9 cellular contexts compared by ENCODE assay signal in the genomic region with DNA sequence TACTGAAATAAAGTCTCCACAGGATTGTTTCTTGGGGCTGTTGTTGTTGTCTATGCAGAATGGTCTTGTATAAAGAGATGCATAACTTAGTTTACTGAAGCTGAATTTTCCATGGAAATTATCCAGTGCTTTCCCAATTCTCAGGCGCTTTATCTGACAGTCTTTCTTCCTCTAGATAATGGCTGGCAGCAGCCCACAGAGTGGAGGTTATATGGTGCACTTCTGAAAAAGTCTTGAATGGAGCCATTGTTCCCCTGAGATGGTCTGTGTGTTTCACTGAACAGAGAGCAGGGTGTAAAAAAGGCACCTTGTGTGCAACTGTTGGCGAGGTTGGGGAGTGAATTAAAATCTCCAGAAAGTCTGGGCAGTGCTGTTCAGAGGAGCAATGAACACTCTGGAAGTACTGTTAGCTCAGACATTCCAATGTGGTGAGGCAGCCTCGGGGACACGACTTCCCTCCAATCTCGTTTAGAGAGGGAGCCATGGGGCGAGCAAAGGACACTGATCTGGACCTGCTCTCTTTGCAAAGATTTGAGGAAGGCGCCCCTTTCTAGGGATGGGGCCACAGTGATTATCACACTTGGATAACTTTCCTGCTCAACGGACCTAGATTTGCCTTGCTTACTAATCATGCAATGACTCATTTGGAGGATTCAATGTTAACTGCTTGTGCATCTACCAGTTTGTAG. TPM values are rescaled to one million over a fixed set of nuclear protein-coding genes. Genes with fewer than 3 reads are reported as not detected.
DNase-seq lines count a peak whose midpoint lies in the region; TF ChIP-seq lines count a peak whose summit lies in the region.
"Had no signal": no experiment of that assay in that cellular context is flagged by ENCODE, and none has a peak within 500 bp of the region (broad histone marks: within the 10 kb centered on the region; RNA-seq: fewer than 3 reads in every experiment).

No MANE protein-coding gene starts in this region.

- DNase-seq in AG20443 (ENCODE audit: low spot score) (peak; percentile 90), RWPE1 (ENCODE audit: low spot score) (peak; percentile 71), foreskin fibroblast (peak; percentile 60 to 79), neuronal stem cell (ENCODE audit: low spot score) (peak; percentile 39), activated gamma-delta T cell (lab: John Stamatoyannopoulos, UW) (no peak), KBM-7 (no peak), Kasumi-1 (lab: John Stamatoyannopoulos, UW) (no peak)
- no peak for DNase-seq in activated CD4-positive, alpha-beta T cell treated with anti-CD3 and anti-CD28 coated beads, Interleukin-2, amount 50 U/mL, for 4 hours

- in situ Hi-C loops in KBM-7 (cut with MboI; ENCODE audit: low pct_unique_long_range_greater_than_20kb, low sequenced_read_pairs) = no loop called here

- no peak overlapping the region for H4K91ac ChIP-seq in neuronal stem cell (ENCODE audit: low read depth, low read length, poor library complexity)

- WGBS in neuronal stem cell (ENCODE audit: extremely low coverage in 2 of 2, insufficient read length in 2 of 2, insufficient replicate concordance in 1 of 2), 2 donors = no CpG with 5 or more reads among the region's 8 CpGs

- no peak overlapping the region for H3K18ac ChIP-seq in neuronal stem cell (ENCODE audit: low read length)

- H3K14ac ChIP-seq in neuronal stem cell (ENCODE audit: low read length) = no peak overlapping the region

- no peak overlapping the region for H2BK12ac ChIP-seq in neuronal stem cell (ENCODE audit: low read length)

- no peak overlapping the region for H4K8ac ChIP-seq in neuronal stem cell (ENCODE audit: low read depth, low read length)

- no peak overlapping the region for H3K23ac ChIP-seq in neuronal stem cell (ENCODE audit: low read depth, low read length, poor library complexity)

- CTCF ChIA-PET in RWPE1 (lab: Yijun Ruan, JAX) = interaction anchor here (0.5 kb wide), 1 partner anchor 176 kb away, joined by 3 read pairs; no protein-coding TSS in a partner anchor

- no peak overlapping the region for H3K4ac ChIP-seq in neuronal stem cell (ENCODE audit: low read length)

- peaks cover 6 to 14% of the 10 kb centered on the region in 2 donors for H3K4me1 ChIP-seq in neuronal stem cell (ENCODE audit: control insufficient read depth in 2 of 2, insufficient read depth in 1 of 2, low read depth in 1 of 2, low read length in 2 of 2)

- H2BK15ac ChIP-seq in neuronal stem cell (ENCODE audit: low read length) = no peak overlapping the region

- H3K4me2 ChIP-seq in neuronal stem cell (ENCODE audit: insufficient read depth, low read length, poor library complexity, severe bottlenecking) = no peak overlapping the region

- no peak overlapping the region for H2BK5ac ChIP-seq in neuronal stem cell (ENCODE audit: low read length)

- no peaks in the 10 kb centered on the region for H3K9me3 ChIP-seq in neuronal stem cell (replicated peaks in 1 of 2; ENCODE audit: control insufficient read depth in 2 of 2, insufficient read depth in 1 of 2, low read depth in 1 of 2, low read length in 2 of 2)

- no peak for TF ChIP-seq CTCF in RWPE1 (conservative IDR thresholded peaks at IDR 0.05; ENCODE audit: low read depth)
- TF ChIP-seq CTCF in foreskin fibroblast (IDR thresholded peaks at IDR 0.05; ENCODE audit: low read depth, low read length) = no peak

- H3K4me3 ChIP-seq in foreskin fibroblast (ENCODE audit: low read depth in 1 of 2, low read length in 2 of 2) (no peak overlapping the region), neuronal stem cell (ENCODE audit: low read length in 2 of 2) (no peak overlapping the region)

- peak overlapping the region; percentile 69 for H2AFZ ChIP-seq in neuronal stem cell (ENCODE audit: low read length)

- H2BK120ac ChIP-seq in neuronal stem cell (ENCODE audit: low read depth, low read length) = no peak overlapping the region

- H3K27ac ChIP-seq in RWPE1 (peak overlapping the region; percentile 41; the same call in 1 of the 2 replicates), neuronal stem cell (replicated peaks; ENCODE audit: low read length) (peak overlapping the region; percentile 55)
- H3K27ac ChIP-seq: epithelial cell of prostate had no signal

- POLR2A ChIA-PET in RWPE1 (lab: Yijun Ruan, JAX; ENCODE audit: low non-redundant PET) = no interaction called here

- no peaks in the 10 kb centered on the region for H3K79me1 ChIP-seq in neuronal stem cell (ENCODE audit: low read depth, low read length)

- no peak overlapping the region for H2AK5ac ChIP-seq in neuronal stem cell (ENCODE audit: low read depth, low read length)

- H3K9ac ChIP-seq in neuronal stem cell (ENCODE audit: low read depth, low read length, poor library complexity) = no peak overlapping the region

- no peaks in the 10 kb centered on the region for H3K36me3 ChIP-seq in neuronal stem cell (replicated peaks in 1 of 2; ENCODE audit: control insufficient read depth in 2 of 2, insufficient read depth in 2 of 2, low read length in 2 of 2)

- peaks cover 2 to 26% (median 16%) of the 10 kb centered on the region in 3 experiments for H3K27me3 ChIP-seq in neuronal stem cell (ENCODE audit: control insufficient read depth in 3 of 3, insufficient read depth in 3 of 3, low read depth in 1 of 3, low read length in 3 of 3)

RNA-seq across cellular contexts. Expression of a gene that starts 2.0 kb away (rescaled TPM):
- 1.4 TPM for polyA plus RNA-seq in neuronal stem cell (2013, experiment 1 of 2)
- polyA plus RNA-seq in neuronal stem cell (2013, experiment 2 of 2) = 1.3 TPM

Comparison
In these comparisons a context has a peak if more than half of its experiments do, and no peak if none do; other contexts are left out.
1. DNase-seq: peak in AG20443 (single experiment), RWPE1 (single experiment), foreskin fibroblast (2 of 2) and neuronal stem cell (single experiment); none in activated CD4-positive, alpha-beta T cell treated with anti-CD3 and anti-CD28 coated beads, Interleukin-2, amount 50 U/mL, for 4 hours (0 of 2), activated gamma-delta T cell (single experiment), KBM-7 (single experiment) and Kasumi-1 (0 of 2).